In the genomic region with DNA sequence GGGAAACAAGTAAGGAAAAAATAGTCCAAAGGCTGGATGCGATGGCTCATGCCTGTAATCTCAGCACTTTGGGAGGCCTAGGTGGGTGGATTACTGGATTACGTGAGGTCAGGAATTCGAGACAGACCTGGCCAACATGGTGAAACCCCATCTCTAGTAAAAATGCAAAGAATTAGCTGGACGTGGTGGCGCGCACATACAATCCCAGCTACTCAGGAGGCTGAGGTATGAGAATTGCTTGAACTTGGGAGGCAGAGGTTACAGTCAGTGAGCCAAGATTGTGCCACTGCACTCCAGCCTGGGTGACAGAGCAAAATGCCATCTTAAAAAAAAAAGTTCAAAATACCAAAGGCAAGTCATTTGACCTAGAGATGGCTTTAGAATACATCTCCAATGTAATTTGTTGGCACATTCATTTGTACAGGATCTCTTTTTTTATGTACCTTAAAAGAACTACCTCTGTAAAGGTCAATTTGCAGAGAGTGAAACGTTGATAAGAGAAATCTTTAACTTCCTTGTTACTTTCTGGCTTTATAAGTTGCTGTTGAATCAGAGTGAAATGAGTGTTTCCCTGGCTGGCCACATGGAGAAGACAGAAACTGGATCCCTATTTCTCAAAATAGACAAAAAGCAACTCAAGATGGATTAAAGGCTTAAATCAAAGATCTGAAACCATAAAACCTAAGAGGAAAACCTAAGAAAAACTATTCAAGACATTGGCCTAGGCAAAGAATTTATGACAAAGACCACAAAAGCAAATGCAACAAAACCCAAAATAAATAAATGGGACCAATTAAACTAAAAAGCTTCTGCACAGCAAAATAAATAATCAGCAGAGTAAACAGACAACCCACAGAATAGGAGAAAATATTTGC, we compare ENCODE assay signal across 1 cellular context.
TF ChIP-seq lines count a peak whose summit lies in the region.

No MANE protein-coding gene starts in this region.

TF ChIP-seq in IMR-90, 13 proteins besides CTCF, POLR2A, EP300 and RAD21 (continued from another document):
- TF ChIP-seq, protein P1, sequence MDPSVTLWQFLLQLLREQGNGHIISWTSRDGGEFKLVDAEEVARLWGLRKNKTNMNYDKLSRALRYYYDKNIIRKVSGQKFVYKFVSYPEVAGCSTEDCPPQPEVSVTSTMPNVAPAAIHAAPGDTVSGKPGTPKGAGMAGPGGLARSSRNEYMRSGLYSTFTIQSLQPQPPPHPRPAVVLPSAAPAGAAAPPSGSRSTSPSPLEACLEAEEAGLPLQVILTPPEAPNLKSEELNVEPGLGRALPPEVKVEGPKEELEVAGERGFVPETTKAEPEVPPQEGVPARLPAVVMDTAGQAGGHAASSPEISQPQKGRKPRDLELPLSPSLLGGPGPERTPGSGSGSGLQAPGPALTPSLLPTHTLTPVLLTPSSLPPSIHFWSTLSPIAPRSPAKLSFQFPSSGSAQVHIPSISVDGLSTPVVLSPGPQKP (IDR thresholded peaks at IDR 0.05; ENCODE audit: borderline replicate concordance, low read depth, low read length), result no peak
- no peak for TF ChIP-seq BHLHE40 (IDR thresholded peaks at IDR 0.05; ENCODE audit: low read depth, low read length)
- TF ChIP-seq CEBPB (IDR thresholded peaks at IDR 0.05; ENCODE audit: low read depth, low read length), result no peak
- no peak for TF ChIP-seq FOS (IDR thresholded peaks at IDR 0.05; ENCODE audit: low read depth, low read length)
- TF ChIP-seq RCOR1 (IDR thresholded peaks at IDR 0.05; ENCODE audit: insufficient replicate concordance, low read length), result no peak
- no peak for TF ChIP-seq MXI1 (IDR thresholded peaks at IDR 0.05; ENCODE audit: borderline replicate concordance, low read depth, low read length)
- TF ChIP-seq MAZ (IDR thresholded peaks at IDR 0.05; ENCODE audit: borderline replicate concordance, low read depth, low read length), result no peak
- no peak for TF ChIP-seq MAFK (IDR thresholded peaks at IDR 0.05; ENCODE audit: low read depth, low read length)
- TF ChIP-seq SMC3 (IDR thresholded peaks at IDR 0.05; ENCODE audit: low read depth, low read length), result no peak
